12 cellular contexts compared by ENCODE assay signal in the genomic region with DNA sequence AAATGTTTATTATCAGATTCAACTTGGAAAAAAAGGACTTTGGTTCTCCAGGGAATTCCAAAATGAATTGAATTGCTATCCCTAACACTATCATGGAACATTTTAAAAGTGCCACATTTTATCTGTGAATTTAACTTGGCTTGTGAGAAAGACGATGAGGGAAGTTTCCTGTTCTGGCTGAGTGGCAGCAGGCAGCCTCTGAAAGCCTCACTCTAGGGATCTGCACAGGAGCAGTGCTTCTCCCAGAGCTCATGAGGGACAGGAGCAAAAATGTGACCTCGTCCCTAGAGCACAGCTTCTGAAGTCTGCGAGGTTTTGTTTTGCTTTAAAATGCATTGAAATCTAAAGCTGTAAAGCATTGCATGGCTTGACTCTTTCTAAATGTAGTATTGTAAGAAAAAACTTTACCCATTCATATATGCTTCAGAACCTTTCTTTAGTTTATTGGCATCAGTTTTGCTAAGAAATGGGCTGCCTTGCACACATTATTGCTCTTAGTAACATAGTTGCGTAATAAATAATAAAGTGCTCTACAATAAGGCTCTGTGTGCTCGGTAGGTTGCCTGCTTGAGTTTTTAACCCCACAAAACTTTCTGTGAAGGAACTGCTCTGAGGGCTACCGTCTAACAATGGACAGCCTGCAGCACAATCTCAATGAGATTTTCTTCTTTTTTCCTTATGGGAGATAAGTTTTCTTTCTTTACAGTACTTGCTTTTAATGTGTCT.
DNase-seq lines count a peak whose midpoint lies in the region; ATAC-seq and TF ChIP-seq lines count a peak whose summit lies in the region.
"Had no signal": no experiment of that assay in that cellular context is flagged by ENCODE, and none has a peak within 500 bp of the region (broad histone marks: within the 10 kb centered on the region; RNA-seq: fewer than 3 reads in every experiment).

No MANE protein-coding gene starts in this region.

- peaks cover 39% of the 10 kb centered on the region for H3K4me1 ChIP-seq in stomach smooth muscle (ENCODE audit: control insufficient read depth, insufficient read depth, low read length)

- H3K4me3 ChIP-seq in cardiac fibroblast (replicated peaks in 1 of 2; ENCODE audit: low read depth in 2 of 2, low read length in 2 of 2) (no peak overlapping the region), stomach smooth muscle (ENCODE audit: low read length in 2 of 2) (peak overlapping the region; percentile 55 to 60)

- H3K27me3 ChIP-seq in stomach smooth muscle (ENCODE audit: control insufficient read depth in 1 of 2, insufficient read depth in 2 of 2, low read length in 2 of 2), result no peaks in the 10 kb centered on the region

- peak; percentile 7 for DNase-seq in NCI-H1092 treated with DMSO at 0.1 percent for 48 hours (lab: John Stamatoyannopoulos, UW)
- no peak for DNase-seq in NCI-H1092 (lab: John Stamatoyannopoulos, UW)
- DNase-seq in cardiac fibroblast (ENCODE audit: low read depth in 2 of 2), result peak; percentile 31 to 48
- DNase-seq in iPS-NIHi7 (ENCODE audit: extremely low spot score), result peak; percentile 52
- no peak for DNase-seq in NOMO-1 treated with DMSO at 0.1 percent for 48 hours (lab: John Stamatoyannopoulos, UW; ENCODE audit: unreplicated experiment)
- no peak for DNase-seq in 8988T
- DNase-seq: activated T-cell treated with anti-CD3 and anti-CD28 coated beads, Interleukin-2, amount 50 U/mL, for 72 hours; NCI-H510A; stimulated activated CD4-positive, alpha-beta T cell treated with anti-CD3 and anti-CD28 coated beads, Interleukin-4, amount 100 ng/mL, for 1 hour; T1000 had no signal

- H3K9ac ChIP-seq in stomach smooth muscle (ENCODE audit: low read length in 2 of 2), result peak overlapping the region; percentile 5 to 58

- no peak for TF ChIP-seq CTCF in cardiac fibroblast (IDR thresholded peaks at IDR 0.05; ENCODE audit: low read depth, low read length)

- H3K27ac ChIP-seq in stomach smooth muscle (ENCODE audit: low read length), result peak overlapping the region; percentile 60

- no peak for ATAC-seq in HG03432 (IDR thresholded peaks at IDR 0.05; ENCODE audit: unreplicated experiment)
- ATAC-seq: activated T-cell treated with anti-CD3 and anti-CD28 coated beads, Interleukin-2, amount 50 U/mL, for 72 hours had no signal

- H3K9me3 ChIP-seq in stomach smooth muscle (ENCODE audit: control insufficient read depth in 2 of 2, low read length in 2 of 2), result no peaks in the 10 kb centered on the region

- H3K36me3 ChIP-seq in stomach smooth muscle (ENCODE audit: control insufficient read depth in 2 of 2, insufficient read depth in 2 of 2, low read length in 2 of 2), result peaks cover 2% of the 10 kb centered on the region in 2 donors

Comparison
In these comparisons a context has a peak if more than half of its experiments do, and no peak if none do; other contexts are left out.
1. DNase-seq: peak in NCI-H1092 treated with DMSO at 0.1 percent for 48 hours (single experiment), cardiac fibroblast (2 of 2) and iPS-NIHi7 (single experiment); none in NCI-H1092 (single experiment), NOMO-1 treated with DMSO at 0.1 percent for 48 hours (single experiment) and 8988T (single experiment).
2. H3K4me3 ChIP-seq: peak in stomach smooth muscle (2 of 2); none in cardiac fibroblast (0 of 2).